In the genomic region with DNA sequence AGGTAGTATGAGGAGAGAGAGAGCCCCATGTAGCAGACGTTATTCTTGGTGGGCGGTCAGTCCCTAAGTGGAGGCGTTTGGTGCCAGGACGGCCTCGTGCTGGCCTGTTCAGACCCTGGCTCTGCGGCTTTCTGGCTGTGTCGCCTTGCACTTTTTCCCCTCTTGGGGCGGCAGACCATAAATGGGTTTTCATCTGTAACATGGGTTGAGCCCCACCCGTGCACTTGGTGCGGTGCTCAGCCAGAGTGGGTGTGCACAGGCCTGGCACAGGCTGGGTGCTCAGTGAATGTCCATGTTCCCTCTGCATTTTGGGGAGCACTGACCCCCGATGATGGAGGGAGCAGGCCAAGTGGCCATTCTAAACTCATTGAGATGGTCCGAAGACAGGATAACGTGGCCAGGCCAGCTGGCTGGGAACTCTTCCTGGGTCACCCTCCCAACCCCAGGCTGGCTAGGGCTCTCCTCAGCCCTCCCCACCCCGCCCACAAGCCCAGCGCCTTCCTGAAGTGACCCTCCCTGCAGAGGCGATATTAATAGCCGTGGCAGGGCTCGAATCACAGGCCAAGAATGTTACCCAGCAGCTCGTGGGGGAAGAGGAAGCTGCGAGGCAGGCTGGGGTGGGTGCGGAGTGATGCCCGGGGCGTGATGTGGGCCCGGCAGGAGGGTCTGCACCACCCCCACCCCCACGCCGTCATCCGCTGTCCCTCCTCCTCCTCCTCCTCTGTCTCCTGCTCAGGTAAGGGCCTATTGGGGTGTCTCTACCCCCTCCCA, we compare ENCODE assay signal across 9 cellular contexts.
DNase-seq lines count a peak whose midpoint lies in the region; ATAC-seq, FAIRE-seq and TF ChIP-seq lines count a peak whose summit lies in the region.
"Had no signal": no experiment of that assay in that cellular context is flagged by ENCODE, and none has a peak within 500 bp of the region (broad histone marks: within the 10 kb centered on the region; RNA-seq: fewer than 3 reads in every experiment).

No MANE protein-coding gene starts in this region.

- no peak overlapping the region for H3K4me3 ChIP-seq in RWPE2 (ENCODE audit: severe bottlenecking)
- H3K4me3 ChIP-seq in fibroblast of the aortic adventitia (ENCODE audit: low read depth, low read length), result peak overlapping the region; percentile 5
- peak overlapping the region; percentile 43 to 50 for H3K4me3 ChIP-seq in muscle layer of colon (ENCODE audit: low read depth in 1 of 2, low read length in 2 of 2)
- no peak overlapping the region for H3K4me3 ChIP-seq in ovary

- peak overlapping the region; percentile 2 for H3K9ac ChIP-seq in muscle layer of colon (ENCODE audit: low read length)

- H3K27me3 ChIP-seq in RWPE2 (ENCODE audit: insufficient read depth, poor library complexity, severe bottlenecking) (no peaks in the 10 kb centered on the region), muscle layer of colon (ENCODE audit: control insufficient read depth in 1 of 2, insufficient read depth in 2 of 2, low read length in 2 of 2) (no peaks in the 10 kb centered on the region), ovary (no peaks in the 10 kb centered on the region)

- H3K36me3 ChIP-seq in RWPE2 (ENCODE audit: low read depth), result no peaks in the 10 kb centered on the region; the same call in none of the 2 replicates
- H3K36me3 ChIP-seq in muscle layer of colon (ENCODE audit: insufficient read depth, low read length), result peaks cover 29% of the 10 kb centered on the region
- H3K36me3 ChIP-seq in ovary, result no peaks in the 10 kb centered on the region

- DNase-seq in RWPE2 (ENCODE audit: low spot score) (no peak), fibroblast of the aortic adventitia (ENCODE audit: low read depth) (peak; percentile 41), ureter (ENCODE audit: low spot score) (peak; percentile 72), ovary (no peak), NCI-H748 (lab: John Stamatoyannopoulos, UW; ENCODE audit: unreplicated experiment) (no peak), frontal cortex (ENCODE audit: low spot score in 2 of 2) (no peak)
- DNase-seq: activated T-cell treated with anti-CD3 and anti-CD28 coated beads for 4 hours; stimulated activated CD4-positive, alpha-beta T cell treated with anti-CD3 and anti-CD28 coated beads, Interleukin-4, amount 100 ng/mL, for 1 hour had no signal

- peak; percentile 53; the same call in 1 of the 3 replicates for ATAC-seq in RWPE2 (ENCODE audit: low read depth)

- H3K9me3 ChIP-seq in RWPE2 (ENCODE audit: severe bottlenecking) (no peaks in the 10 kb centered on the region), muscle layer of colon (ENCODE audit: low read length) (no peaks in the 10 kb centered on the region), ovary (no peaks in the 10 kb centered on the region)

- no peak for TF ChIP-seq POLR2A in ovary (IDR thresholded peaks at IDR 0.05)

- FAIRE-seq in frontal cortex (lab: Jason Lieb, UNC), result no peak

- H3K27ac ChIP-seq in RWPE2 (ENCODE audit: poor library complexity, severe bottlenecking), result peak overlapping the region; percentile 47
- H3K27ac ChIP-seq in muscle layer of colon (ENCODE audit: low read depth, low read length), result peak overlapping the region; percentile 66
- no peak overlapping the region for H3K27ac ChIP-seq in ovary

- TF ChIP-seq EP300 in ovary (IDR thresholded peaks at IDR 0.05), result no peak

- intact Hi-C loops in ovary (cut with DNase I), result no loop called here

- 64 to 72% (median 65%) methylated on average over 25 to 27 of the region's 27 CpGs for WGBS in ovary, 3 donors

- TF ChIP-seq CTCF in RWPE2 (IDR thresholded peaks at IDR 0.05; ENCODE audit: poor library complexity, severe bottlenecking) (no peak), fibroblast of the aortic adventitia (IDR thresholded peaks at IDR 0.05; ENCODE audit: insufficient read depth, low read length) (peak; percentile 12), ovary (IDR thresholded peaks at IDR 0.05) (no peak)

- peaks cover 22% of the 10 kb centered on the region for H3K4me1 ChIP-seq in RWPE2 (ENCODE audit: insufficient read depth, poor library complexity, severe bottlenecking)
- peaks cover 20% of the 10 kb centered on the region for H3K4me1 ChIP-seq in muscle layer of colon (ENCODE audit: insufficient read depth, low read length)
- H3K4me1 ChIP-seq in ovary (ENCODE audit: insufficient read depth), result no peaks in the 10 kb centered on the region

Comparison
In these comparisons a context has a peak if more than half of its experiments do, and no peak if none do; other contexts are left out.
1. DNase-seq: peak in fibroblast of the aortic adventitia (single experiment) and ureter (single experiment); none in RWPE2 (single experiment), ovary (0 of 5), NCI-H748 (single experiment) and frontal cortex (0 of 2).
2. H3K27ac ChIP-seq: peak in RWPE2 (single experiment) and muscle layer of colon (single experiment); none in ovary (0 of 2).
3. H3K4me3 ChIP-seq: peak in fibroblast of the aortic adventitia (single experiment) and muscle layer of colon (2 of 2); none in RWPE2 (single experiment) and ovary (single experiment).